18 cellular contexts compared by ENCODE assay signal in the genomic region with DNA sequence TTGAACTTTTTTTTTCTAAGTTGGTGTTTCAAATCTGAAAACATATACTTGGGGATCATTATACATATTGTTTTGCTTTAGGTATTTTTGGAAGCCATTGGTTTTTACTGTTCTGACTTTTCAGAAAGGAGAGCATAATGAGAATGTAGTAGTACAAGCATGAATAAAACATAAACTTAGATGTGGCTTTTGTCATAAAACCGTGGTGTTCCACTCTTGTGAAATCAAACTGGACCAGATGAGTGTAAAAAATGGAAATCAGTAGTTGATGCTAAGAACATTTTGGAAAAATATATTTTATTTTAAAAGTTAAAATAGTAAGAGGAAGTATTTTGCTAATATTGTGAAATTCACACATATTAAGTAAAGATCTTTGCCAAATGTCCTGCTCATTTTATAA. TPM values are rescaled to one million over a fixed set of nuclear protein-coding genes. Genes with fewer than 3 reads are reported as not detected.
DNase-seq lines count a peak whose midpoint lies in the region; FAIRE-seq and TF ChIP-seq lines count a peak whose summit lies in the region.
"Had no signal": no experiment of that assay in that cellular context is flagged by ENCODE, and none has a peak within 500 bp of the region (broad histone marks: within the 10 kb centered on the region; RNA-seq: fewer than 3 reads in every experiment).

No MANE protein-coding gene starts in this region.

- H3K9me3 Mint-ChIP-seq in Calu3 (ENCODE audit: low read depth, unreplicated experiment) = no peaks in the 10 kb centered on the region
- no peaks in the 10 kb centered on the region for H3K9me3 Mint-ChIP-seq in activated CD4-positive, alpha-beta memory T cell treated with anti-CD3 and anti-CD28 coated beads for 36 hours

- BruUV-seq in Calu3 (replicated peaks; lab: Mats Ljungman, UMichigan) = no TSS peak

- no peak for DNase-seq in Calu3
- no peak for DNase-seq in D721Med (ENCODE audit: insufficient read length, low spot score)
- DNase-seq in renal cortical epithelial cell (ENCODE audit: low read depth) = peak; percentile 55
- no peak for DNase-seq in T1000 (lab: John Stamatoyannopoulos, UW)
- no peak for DNase-seq in pons (ENCODE audit: low spot score)
- no peak for DNase-seq in activated CD4-positive, alpha-beta memory T cell treated with anti-CD3 and anti-CD28 coated beads for 36 hours
- DNase-seq: C1 segment of cervical spinal cord; CD4-positive, alpha-beta memory T cell; COR-L47; DMS53; DMS79 treated with DMSO at 0.1 percent for 48 hours; GF-D8; GOT3; HFFc6 had no signal

- H3K4me3 Mint-ChIP-seq in Calu3 (ENCODE audit: low read depth, unreplicated experiment) = no peak overlapping the region
- no peak overlapping the region for H3K4me3 Mint-ChIP-seq in activated CD4-positive, alpha-beta memory T cell treated with anti-CD3 and anti-CD28 coated beads for 36 hours
- H3K4me3 Mint-ChIP-seq: CD4-positive, alpha-beta memory T cell; HFFc6 had no signal

- intact Hi-C loops in Calu3 (cut with micrococcal nuclease; ENCODE audit: unreplicated experiment) = loop anchor here (10.0 kb wide), 1 partner anchor 89 kb away; no protein-coding TSS in a partner anchor
- intact Hi-C loops in activated CD4-positive, alpha-beta memory T cell treated with anti-CD3 and anti-CD28 coated beads for 36 hours (cut with micrococcal nuclease) = no loop called here

- peaks cover 11% of the 10 kb centered on the region for H3K36me3 Mint-ChIP-seq in Calu3 (ENCODE audit: insufficient read depth, unreplicated experiment)
- H3K36me3 Mint-ChIP-seq in activated CD4-positive, alpha-beta memory T cell treated with anti-CD3 and anti-CD28 coated beads for 36 hours = no peaks in the 10 kb centered on the region
- H3K36me3 Mint-ChIP-seq: CD4-positive, alpha-beta memory T cell had no signal

- H3K4me1 Mint-ChIP-seq in Calu3 (ENCODE audit: low read depth, unreplicated experiment) = peaks cover 28% of the 10 kb centered on the region
- no peaks in the 10 kb centered on the region for H3K4me1 Mint-ChIP-seq in activated CD4-positive, alpha-beta memory T cell treated with anti-CD3 and anti-CD28 coated beads for 36 hours (ENCODE audit: low read depth)
- H3K4me1 Mint-ChIP-seq: CD4-positive, alpha-beta memory T cell had no signal

- FAIRE-seq in D721Med (lab: Jason Lieb, UNC) = peak; percentile 48
- FAIRE-seq: GM12891, GM18507, H54 had no signal

- H3K27ac ChIP-seq in VCaP = peak overlapping the region; percentile 78

- no peak for TF ChIP-seq CTCF in Calu3 (IDR thresholded peaks at IDR 0.05; ENCODE audit: unreplicated experiment)
- no peak for TF ChIP-seq CTCF in D721Med (IDR thresholded peaks at IDR 0.05; ENCODE audit: insufficient read depth, missing control alignments)
- no peak for TF ChIP-seq CTCF in VCaP (conservative IDR thresholded peaks at IDR 0.05)

- POLR2A ChIA-PET in activated CD4-positive, alpha-beta memory T cell treated with anti-CD3 and anti-CD28 coated beads for 36 hours (lab: Charles Lee) = no interaction called here

- peak overlapping the region; percentile 50 for H3K27ac Mint-ChIP-seq in Calu3 (ENCODE audit: unreplicated experiment)
- no peak overlapping the region for H3K27ac Mint-ChIP-seq in activated CD4-positive, alpha-beta memory T cell treated with anti-CD3 and anti-CD28 coated beads for 36 hours
- H3K27ac Mint-ChIP-seq: CD4-positive, alpha-beta memory T cell; HFFc6 had no signal

- CTCF ChIA-PET in Calu3 (lab: Charles Lee) = interaction anchor here (1.1 kb wide), 1 partner anchor 91 kb away, joined by 3 read pairs; no protein-coding TSS in a partner anchor
- CTCF ChIA-PET in activated CD4-positive, alpha-beta memory T cell treated with anti-CD3 and anti-CD28 coated beads for 36 hours (lab: Charles Lee) = no interaction called here

- H3K27me3 Mint-ChIP-seq in Calu3 (ENCODE audit: unreplicated experiment) = no peaks in the 10 kb centered on the region
- H3K27me3 Mint-ChIP-seq in activated CD4-positive, alpha-beta memory T cell treated with anti-CD3 and anti-CD28 coated beads for 36 hours = no peaks in the 10 kb centered on the region

RNA-seq across cellular contexts. Expression of gene GUCY1A1, which starts 29.6 kb away (rescaled TPM):
- total RNA-seq in Calu3 (2022) (19.0 and 23.6 TPM in 2 replicates), renal cortical epithelial cell (6.8 and 59.1 TPM in 2 replicates)
- total RNA-seq in activated CD4-positive, alpha-beta memory T cell treated with anti-CD3 and anti-CD28 coated beads for 36 hours = not detected
- total RNA-seq: CD4-positive, alpha-beta memory T cell; HFFc6 had no signal
